ENCODE assay signal across 8 cellular contexts in the genomic region with DNA sequence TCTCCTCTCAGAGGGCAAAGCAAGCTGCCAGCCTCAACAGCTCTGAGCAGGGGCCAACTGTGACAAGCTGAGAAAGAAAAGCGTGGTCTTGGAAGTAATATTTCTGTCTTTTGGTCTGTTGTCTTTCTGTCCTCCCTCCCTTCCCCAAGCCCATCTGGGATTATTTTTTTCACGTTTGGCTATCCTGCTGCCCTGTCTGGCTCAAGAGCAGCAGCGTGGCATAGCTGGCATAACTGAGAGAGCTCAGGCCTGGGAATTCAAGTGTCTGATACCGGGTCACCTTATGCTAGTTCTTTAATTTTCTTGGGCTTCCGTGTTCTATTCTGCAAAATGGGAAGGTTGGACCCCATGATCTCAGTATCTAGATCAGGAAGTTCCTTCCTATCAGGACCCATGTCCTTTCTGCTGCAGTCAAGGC.
DNase-seq lines count a peak whose midpoint lies in the region; ATAC-seq and TF ChIP-seq lines count a peak whose summit lies in the region.
"Not testable (repeated sequence)": the region's sequence is repeated elsewhere in the genome, so short reads cannot be mapped to it uniquely, and the experiment has no call there.

No MANE protein-coding gene starts in this region.

- not testable (repeated sequence) for H3K9me3 ChIP-seq in ectodermal cell (ENCODE audit: control insufficient read depth, low read length); left lung

- in situ Hi-C loops in G401 (cut with HindIII; ENCODE audit: low sequenced_read_pairs), result not testable (repeated sequence)

- H3K27ac ChIP-seq in ectodermal cell (ENCODE audit: insufficient read depth, low read depth, low read length, poor library complexity, severe bottlenecking), result peak overlapping the region; percentile 3
- not testable (repeated sequence) for H3K27ac ChIP-seq in left lung

- H3K27me3 Mint-ChIP-seq in brain, result peaks cover 27% of the 10 kb centered on the region
- peaks cover 43% of the 10 kb centered on the region for H3K27me3 Mint-ChIP-seq in neural crest cell (ENCODE audit: low read depth)
- peaks cover 61% of the 10 kb centered on the region for H3K27me3 Mint-ChIP-seq in type B pancreatic cell

- peak overlapping the region in 4 of 5 experiments; percentile 4 to 57 (median 22) for H3K4me3 Mint-ChIP-seq in brain
- peak overlapping the region; percentile 22 for H3K4me3 Mint-ChIP-seq in neural crest cell
- H3K4me3 Mint-ChIP-seq in type B pancreatic cell, result peak overlapping the region; percentile 58

- not testable (repeated sequence) for H3K4me3 ChIP-seq in ectodermal cell (ENCODE audit: insufficient read depth, low read depth, low read length); left lung

- DNase-seq in G401 (ENCODE audit: low spot score), result peak; percentile 91
- peak; percentile 58 for DNase-seq in NCI-H2171 treated with DMSO at 0.1 percent for 48 hours (lab: John Stamatoyannopoulos, UW)
- not testable (repeated sequence) for DNase-seq in Right ventricle myocardium superior; left lung; neural crest cell (ENCODE audit: low read depth, low spot score); type B pancreatic cell (ENCODE audit: extremely low spot score, unreplicated experiment)

- H3K9me3 Mint-ChIP-seq in brain, neural crest cell, type B pancreatic cell: not testable (repeated sequence)

- H3K27me3 ChIP-seq in ectodermal cell (ENCODE audit: control insufficient read depth, insufficient read depth, low read length, poor library complexity, severe bottlenecking) (peaks cover 28% of the 10 kb centered on the region), left lung (peaks cover 22 to 100% of the 10 kb centered on the region in 2 donors)

- ATAC-seq in Right ventricle myocardium superior (ENCODE audit: poor library complexity) (peak; percentile 56), left lung (peak; percentile 60)

- H3K36me3 Mint-ChIP-seq in brain; neural crest cell (ENCODE audit: low read depth); type B pancreatic cell: not testable (repeated sequence)

- H3K27ac Mint-ChIP-seq in brain, result peak overlapping the region; percentile 1 to 96 (median 85)
- not testable (repeated sequence) for H3K27ac Mint-ChIP-seq in neural crest cell (ENCODE audit: unreplicated experiment); type B pancreatic cell

- WGBS in ectodermal cell, 2 experiments, result 66 to 72% methylated on average over 5 of the region's 5 CpGs

- intact Hi-C loops in Right ventricle myocardium superior (cut with DNase I); left lung (cut with DNase I): not testable (repeated sequence)

- H3K4me1 Mint-ChIP-seq in brain, result peaks cover 48% of the 10 kb centered on the region
- H3K4me1 Mint-ChIP-seq in neural crest cell, result peaks cover 40% of the 10 kb centered on the region
- peaks cover 34% of the 10 kb centered on the region for H3K4me1 Mint-ChIP-seq in type B pancreatic cell (ENCODE audit: unreplicated experiment)

- TF ChIP-seq CTCF in brain (conservative IDR thresholded peaks at IDR 0.05); left lung (IDR thresholded peaks at IDR 0.05); neural crest cell (conservative IDR thresholded peaks at IDR 0.05); type B pancreatic cell (conservative IDR thresholded peaks at IDR 0.05): not testable (repeated sequence)

- H3K4me1 ChIP-seq in ectodermal cell (ENCODE audit: control insufficient read depth, insufficient read depth, low read length) (peaks cover 27% of the 10 kb centered on the region), left lung (peaks cover 6 to 16% of the 10 kb centered on the region in 2 donors)

- H3K36me3 ChIP-seq in ectodermal cell (ENCODE audit: control insufficient read depth, insufficient read depth, low read length); left lung: not testable (repeated sequence)
